Comparison of ENCODE assay signal across 8 cellular contexts in the genomic region with DNA sequence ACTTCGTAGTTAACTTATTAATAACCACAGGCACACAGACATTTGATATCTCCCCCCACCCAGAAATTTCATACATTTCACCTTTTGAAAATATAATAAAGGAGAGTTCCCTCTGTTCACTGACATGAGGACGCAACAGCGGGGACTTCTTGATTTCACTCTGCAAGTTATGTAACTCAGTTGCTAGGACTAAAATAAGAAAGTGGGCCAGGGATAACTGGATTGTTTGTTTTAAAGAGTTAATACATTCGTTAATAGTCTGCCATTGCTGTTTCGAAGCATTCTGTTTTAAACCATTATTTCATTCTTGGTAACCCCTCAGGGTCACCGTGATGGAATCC. TPM values are rescaled to one million over a fixed set of nuclear protein-coding genes. Genes with fewer than 3 reads are reported as not detected.
DNase-seq lines count a peak whose midpoint lies in the region; ATAC-seq, FAIRE-seq and TF ChIP-seq lines count a peak whose summit lies in the region.

No MANE protein-coding gene starts in this region.

- no peak for FAIRE-seq in urothelium cell line (lab: Jason Lieb, UNC)

- H3K27ac ChIP-seq in left ventricle myocardium inferior (replicated peaks) (peak overlapping the region; percentile 92), mesenchymal stem cell (ENCODE audit: low read length, poor library complexity, severe bottlenecking) (no peak overlapping the region)

- no peak overlapping the region for H2BK15ac ChIP-seq in mesenchymal stem cell (ENCODE audit: low read depth, poor library complexity, severe bottlenecking)

- H3K4me3 ChIP-seq in left ventricle myocardium inferior: peak overlapping the region; percentile 93
- H3K4me3 ChIP-seq in astrocyte of the spinal cord (ENCODE audit: low read depth, low read length): peak overlapping the region; percentile 74
- peak overlapping the region in 1 of 2 experiments; percentile 99 for H3K4me3 ChIP-seq in mesenchymal stem cell (ENCODE audit: insufficient read depth in 1 of 2, low read depth in 1 of 2, low read length in 2 of 2)

- H3K9ac ChIP-seq in mesenchymal stem cell (ENCODE audit: low read length): peak overlapping the region; percentile 94

- H3K14ac ChIP-seq in mesenchymal stem cell (ENCODE audit: low read length in 2 of 2): no peak overlapping the region

- H2AFZ ChIP-seq in mesenchymal stem cell (ENCODE audit: low read depth, low read length): no peak overlapping the region

- peak overlapping the region; percentile 67 for H3K4me2 ChIP-seq in mesenchymal stem cell (ENCODE audit: low read length, poor library complexity, severe bottlenecking)

- WGBS in mesenchymal stem cell: 64% methylated on average over 5 of the region's 6 CpGs

- no peak overlapping the region for H3K23ac ChIP-seq in mesenchymal stem cell (ENCODE audit: low read length in 2 of 2)

- DNase-seq in left ventricle myocardium inferior (no peak), cardiac septum (ENCODE audit: low spot score) (no peak), astrocyte of the spinal cord (ENCODE audit: low read depth, low spot score) (no peak), mesenchymal stem cell (no peak), DMS114 treated with DMSO at 0.1 percent for 48 hours (lab: John Stamatoyannopoulos, UW; ENCODE audit: unreplicated experiment) (no peak), urothelium cell line (ENCODE audit: low spot score) (no peak)

- no peak overlapping the region for H2BK12ac ChIP-seq in mesenchymal stem cell (ENCODE audit: low read length in 2 of 2)

- H3K4ac ChIP-seq in mesenchymal stem cell (ENCODE audit: low read depth in 1 of 2, low read length in 2 of 2): no peak overlapping the region

- H3K4me1 ChIP-seq in left ventricle myocardium inferior (peaks cover 67% of the 10 kb centered on the region), mesenchymal stem cell (ENCODE audit: control insufficient read depth, insufficient read depth, low read depth, low read length) (peaks cover 5% of the 10 kb centered on the region)

- H3K79me1 ChIP-seq in mesenchymal stem cell (replicated peaks; ENCODE audit: low read length, poor library complexity, severe bottlenecking): peaks cover 13% of the 10 kb centered on the region

- no peak overlapping the region for H4K91ac ChIP-seq in mesenchymal stem cell (ENCODE audit: low read length)

- H2BK120ac ChIP-seq in mesenchymal stem cell (ENCODE audit: low read depth, low read length): no peak overlapping the region

- H2BK5ac ChIP-seq in mesenchymal stem cell (ENCODE audit: low read depth, low read length, poor library complexity, severe bottlenecking): no peak overlapping the region

- no peak overlapping the region for H3K18ac ChIP-seq in mesenchymal stem cell (ENCODE audit: low read depth in 1 of 2, low read length in 2 of 2)

- ATAC-seq in GM21423 (IDR thresholded peaks at IDR 0.05; ENCODE audit: unreplicated experiment): no peak
- no peak for ATAC-seq in HG03565 (IDR thresholded peaks at IDR 0.05; ENCODE audit: unreplicated experiment)

- in situ Hi-C loops in astrocyte of the spinal cord (cut with HindIII; ENCODE audit: low sequenced_read_pairs): no loop called here

- H2AK5ac ChIP-seq in mesenchymal stem cell (ENCODE audit: low read length, severe bottlenecking): no peak overlapping the region

- H3K36me3 ChIP-seq in left ventricle myocardium inferior (no peaks in the 10 kb centered on the region), mesenchymal stem cell (ENCODE audit: control insufficient read depth in 1 of 2, insufficient read depth in 2 of 2, low read depth in 1 of 2, low read length in 2 of 2) (peaks cover 0 to 3% of the 10 kb centered on the region in 2 experiments)

- intact Hi-C loops in left ventricle myocardium inferior (cut with micrococcal nuclease) (no loop called here), cardiac septum (cut with DNase I) (loop anchor here (10.0 kb wide), 1 partner anchor 201 kb away; a partner anchor contains a TSS)

- no peak for TF ChIP-seq CTCF in left ventricle myocardium inferior (IDR thresholded peaks at IDR 0.05; ENCODE audit: borderline replicate concordance)
- no peak for TF ChIP-seq CTCF in astrocyte of the spinal cord (IDR thresholded peaks at IDR 0.05; ENCODE audit: low read depth, low read length)

- no peaks in the 10 kb centered on the region for H3K27me3 ChIP-seq in left ventricle myocardium inferior (ENCODE audit: low read depth)
- H3K27me3 ChIP-seq in mesenchymal stem cell (ENCODE audit: control insufficient read depth in 1 of 2, insufficient read depth in 1 of 2, low read length in 2 of 2): no peaks in the 10 kb centered on the region

- no peak overlapping the region for H4K8ac ChIP-seq in mesenchymal stem cell (ENCODE audit: low read length)

- H3K9me3 ChIP-seq in left ventricle myocardium inferior (replicated peaks) (no peaks in the 10 kb centered on the region), mesenchymal stem cell (ENCODE audit: control insufficient read depth, low read length) (no peaks in the 10 kb centered on the region)

RNA-seq across cellular contexts. Expression of a gene that starts 1.2 kb away (rescaled TPM):
- 56.9 TPM for total RNA-seq in left ventricle myocardium inferior
- total RNA-seq in cardiac septum: 39.4 TPM
- polyA plus RNA-seq in mesenchymal stem cell (2013, experiment 1 of 2): 19.2 TPM
- polyA plus RNA-seq in mesenchymal stem cell (2013, experiment 2 of 2): 19.5 TPM
